Comparison of ENCODE assay signal across 18 cellular contexts in the genomic region with DNA sequence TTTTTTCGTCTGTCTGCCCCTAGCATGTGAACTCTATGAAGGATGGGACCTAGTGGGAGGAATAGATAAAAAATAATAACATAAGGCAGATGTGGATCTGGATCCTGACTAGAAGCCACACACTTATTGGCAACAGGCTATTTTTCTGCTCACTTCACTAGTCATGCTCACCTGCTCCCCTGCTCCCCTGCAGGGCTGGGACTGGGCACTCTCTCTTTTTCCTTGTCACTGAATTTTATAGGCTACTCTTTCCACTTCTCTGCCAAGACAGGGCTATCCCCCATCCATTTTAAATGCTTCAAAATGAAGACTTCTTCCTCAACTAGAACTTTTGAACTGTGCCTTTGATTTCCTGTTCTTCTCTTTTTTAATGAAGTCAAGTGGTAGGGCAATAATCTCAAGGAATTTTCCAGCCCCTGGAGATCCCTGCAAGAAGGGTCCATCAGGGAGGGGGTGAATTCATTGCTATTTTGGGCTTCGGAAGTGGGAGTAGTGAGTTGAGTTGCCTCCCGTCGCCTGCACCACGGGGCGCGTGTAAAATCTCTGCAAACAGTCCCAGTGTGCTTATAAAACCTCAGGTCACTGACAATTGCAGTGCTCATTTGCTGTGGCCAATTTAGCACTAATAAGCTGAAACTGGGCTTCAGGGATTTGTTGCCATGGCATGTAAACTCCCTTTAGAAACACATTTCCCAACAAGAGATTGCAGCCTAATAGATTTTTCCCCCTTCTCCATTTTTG.
A peak's percentile ranks its signal among the peaks of the same experiment; 100 is the strongest.
DNase-seq lines count a peak whose midpoint lies in the region; ATAC-seq and TF ChIP-seq lines count a peak whose summit lies in the region.
"Had no signal": no experiment of that assay in that cellular context is flagged by ENCODE, and none has a peak within 500 bp of the region (broad histone marks: within the 10 kb centered on the region; RNA-seq: fewer than 3 reads in every experiment).

No MANE protein-coding gene starts in this region.

- CTCF ChIA-PET in activated CD4-positive, alpha-beta memory T cell treated with anti-CD3 and anti-CD28 coated beads for 36 hours (lab: Charles Lee): no interaction called here

- H3K9me3 ChIP-seq in body of pancreas (no peaks in the 10 kb centered on the region), colonic mucosa (no peaks in the 10 kb centered on the region)
- H3K9me3 ChIP-seq: vagina had no signal

- TF ChIP-seq CTCF in C4-2B (conservative IDR thresholded peaks at IDR 0.05) (peak; percentile 5; the same call in 1 of the 2 replicates), body of pancreas (IDR thresholded peaks at IDR 0.05) (no peak), nephron progenitor cell (IDR thresholded peaks at IDR 0.05) (no peak), colonic mucosa (IDR thresholded peaks at IDR 0.05) (no peak)

- peak overlapping the region; percentile 13 for H3K27ac Mint-ChIP-seq in nephron progenitor cell
- H3K27ac Mint-ChIP-seq in activated CD4-positive, alpha-beta memory T cell treated with anti-CD3 and anti-CD28 coated beads for 36 hours: no peak overlapping the region
- H3K27ac Mint-ChIP-seq: activated B cell treated with CpG ODN at 0.5 μM for 24 hours, IgD-negative memory B cell had no signal

- WGBS in body of pancreas, 2 donors: 79 to 92% methylated on average over 3 to 7 of the region's 7 CpGs

- no peak overlapping the region for H3K9ac ChIP-seq in colonic mucosa (ENCODE audit: low read depth in 2 of 2, low read length in 2 of 2)
- H3K9ac ChIP-seq: parathyroid adenoma had no signal

- no peak for ATAC-seq in body of pancreas
- no peak for ATAC-seq in HG03039 (IDR thresholded peaks at IDR 0.05; ENCODE audit: unreplicated experiment)
- ATAC-seq: esophagus mucosa; stimulated activated naive CD8-positive, alpha-beta T cell treated with anti-CD3 and anti-CD28 coated beads, Interleukin-15, amount 100 ng/mL, for 72 hours had no signal

- H3K36me3 Mint-ChIP-seq in nephron progenitor cell (ENCODE audit: low read depth): no peaks in the 10 kb centered on the region
- H3K36me3 Mint-ChIP-seq in activated CD4-positive, alpha-beta memory T cell treated with anti-CD3 and anti-CD28 coated beads for 36 hours: no peaks in the 10 kb centered on the region

- no peaks in the 10 kb centered on the region for H3K9me3 Mint-ChIP-seq in nephron progenitor cell
- H3K9me3 Mint-ChIP-seq in activated CD4-positive, alpha-beta memory T cell treated with anti-CD3 and anti-CD28 coated beads for 36 hours: no peaks in the 10 kb centered on the region
- H3K9me3 Mint-ChIP-seq: activated B cell treated with CpG ODN at 0.5 μM for 24 hours; stimulated activated naive CD8-positive, alpha-beta T cell treated with anti-CD3 and anti-CD28 coated beads, Interleukin-15, amount 100 ng/mL, for 72 hours had no signal

- DNase-seq in NCI-H1092 treated with DMSO at 0.1 percent for 48 hours (lab: John Stamatoyannopoulos, UW) (peak; percentile 95), body of pancreas (no peak), nephron progenitor cell (no peak), NCI-H1105 treated with DMSO at 0.1 percent for 48 hours (lab: John Stamatoyannopoulos, UW) (no peak), colonic mucosa (no peak)
- no peak for DNase-seq in activated CD4-positive, alpha-beta memory T cell treated with anti-CD3 and anti-CD28 coated beads for 36 hours
- DNase-seq: activated B cell treated with CpG ODN at 0.5 μM for 24 hours; activated effector memory CD4-positive, alpha-beta T cell treated with Interleukin-2 at 50 U/mL for 16 hours; AML-193; kidney glomerular epithelial cell; NCI-H526 treated with DMSO at 0.1 percent for 48 hours; stimulated activated naive CD8-positive, alpha-beta T cell treated with anti-CD3 and anti-CD28 coated beads, Interleukin-15, amount 100 ng/mL, for 72 hours had no signal

- H3K27ac ChIP-seq in C4-2B (peak overlapping the region; percentile 73), body of pancreas (peak overlapping the region; percentile 39 to 66 (median 52)), colonic mucosa (no peak overlapping the region)
- H3K27ac ChIP-seq: parathyroid adenoma, vagina had no signal

- H3K27me3 Mint-ChIP-seq in nephron progenitor cell (ENCODE audit: low read depth, poor library complexity): peaks cover 12% of the 10 kb centered on the region
- H3K27me3 Mint-ChIP-seq in activated CD4-positive, alpha-beta memory T cell treated with anti-CD3 and anti-CD28 coated beads for 36 hours: peaks cover 11% of the 10 kb centered on the region

- TF ChIP-seq POLR2A in body of pancreas (IDR thresholded peaks at IDR 0.05): no peak

- H3K4me1 ChIP-seq in body of pancreas (peaks cover 69% of the 10 kb centered on the region), colonic mucosa (peaks cover 6% of the 10 kb centered on the region)
- H3K4me1 ChIP-seq: parathyroid adenoma had no signal

- no peaks in the 10 kb centered on the region for H3K36me3 ChIP-seq in body of pancreas (replicated peaks in 1 of 2; ENCODE audit: insufficient read depth in 1 of 2, low read depth in 2 of 2)
- no peaks in the 10 kb centered on the region for H3K36me3 ChIP-seq in colonic mucosa
- H3K36me3 ChIP-seq: vagina had no signal

- H3K4me3 ChIP-seq in body of pancreas (no peak overlapping the region), colonic mucosa (no peak overlapping the region)
- H3K4me3 ChIP-seq: vagina had no signal

- peaks cover 59% of the 10 kb centered on the region for H3K4me1 Mint-ChIP-seq in nephron progenitor cell
- no peaks in the 10 kb centered on the region for H3K4me1 Mint-ChIP-seq in activated CD4-positive, alpha-beta memory T cell treated with anti-CD3 and anti-CD28 coated beads for 36 hours (ENCODE audit: low read depth)
- H3K4me1 Mint-ChIP-seq: activated B cell treated with CpG ODN at 0.5 μM for 24 hours; IgD-negative memory B cell; stimulated activated naive CD8-positive, alpha-beta T cell treated with anti-CD3 and anti-CD28 coated beads, Interleukin-15, amount 100 ng/mL, for 72 hours had no signal

- H3K27me3 ChIP-seq in body of pancreas (no peaks in the 10 kb centered on the region), colonic mucosa (no peaks in the 10 kb centered on the region)
- H3K27me3 ChIP-seq: vagina had no signal

- intact Hi-C loops in body of pancreas (cut with DNase I) (loop anchor here (5.0 to 10.0 kb wide), 2 partner anchors 123 to 180 kb away; no protein-coding TSS in a partner anchor), colonic mucosa (cut with DNase I) (loop anchor here (10.0 kb wide), 1 partner anchor 70 kb away; no protein-coding TSS in a partner anchor)
- intact Hi-C loops in activated CD4-positive, alpha-beta memory T cell treated with anti-CD3 and anti-CD28 coated beads for 36 hours (cut with micrococcal nuclease): no loop called here

- no peak overlapping the region for H3K4me3 Mint-ChIP-seq in nephron progenitor cell
- no peak overlapping the region for H3K4me3 Mint-ChIP-seq in activated CD4-positive, alpha-beta memory T cell treated with anti-CD3 and anti-CD28 coated beads for 36 hours
- H3K4me3 Mint-ChIP-seq: activated B cell treated with CpG ODN at 0.5 μM for 24 hours; IgD-negative memory B cell; stimulated activated naive CD8-positive, alpha-beta T cell treated with anti-CD3 and anti-CD28 coated beads, Interleukin-15, amount 100 ng/mL, for 72 hours had no signal

- POLR2A ChIA-PET in activated CD4-positive, alpha-beta memory T cell treated with anti-CD3 and anti-CD28 coated beads for 36 hours (lab: Charles Lee): no interaction called here
